ENCODE assay signal across 1 cellular context in the genomic region with DNA sequence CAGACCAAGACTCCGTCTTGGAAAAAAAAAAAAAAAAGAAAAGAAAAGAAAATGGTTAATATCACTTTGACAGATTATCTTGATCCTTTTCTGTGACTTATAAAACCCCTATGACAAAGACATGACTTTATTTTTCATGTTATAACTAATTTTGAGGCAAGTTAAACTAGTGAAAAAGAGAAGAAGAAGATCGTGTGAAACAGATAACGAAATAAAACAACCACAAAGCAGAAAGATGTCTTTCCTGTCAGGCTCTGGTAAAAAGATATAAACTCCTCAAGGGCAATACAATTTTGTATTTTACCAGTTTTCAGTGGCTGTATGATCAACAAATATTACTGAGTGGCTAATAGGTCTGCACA.
TF ChIP-seq lines count a peak whose summit lies in the region.

No MANE protein-coding gene starts in this region.

TF ChIP-seq in GM23338, 12 proteins besides CTCF, POLR2A, EP300 and RAD21:
- TF ChIP-seq, protein P1, sequence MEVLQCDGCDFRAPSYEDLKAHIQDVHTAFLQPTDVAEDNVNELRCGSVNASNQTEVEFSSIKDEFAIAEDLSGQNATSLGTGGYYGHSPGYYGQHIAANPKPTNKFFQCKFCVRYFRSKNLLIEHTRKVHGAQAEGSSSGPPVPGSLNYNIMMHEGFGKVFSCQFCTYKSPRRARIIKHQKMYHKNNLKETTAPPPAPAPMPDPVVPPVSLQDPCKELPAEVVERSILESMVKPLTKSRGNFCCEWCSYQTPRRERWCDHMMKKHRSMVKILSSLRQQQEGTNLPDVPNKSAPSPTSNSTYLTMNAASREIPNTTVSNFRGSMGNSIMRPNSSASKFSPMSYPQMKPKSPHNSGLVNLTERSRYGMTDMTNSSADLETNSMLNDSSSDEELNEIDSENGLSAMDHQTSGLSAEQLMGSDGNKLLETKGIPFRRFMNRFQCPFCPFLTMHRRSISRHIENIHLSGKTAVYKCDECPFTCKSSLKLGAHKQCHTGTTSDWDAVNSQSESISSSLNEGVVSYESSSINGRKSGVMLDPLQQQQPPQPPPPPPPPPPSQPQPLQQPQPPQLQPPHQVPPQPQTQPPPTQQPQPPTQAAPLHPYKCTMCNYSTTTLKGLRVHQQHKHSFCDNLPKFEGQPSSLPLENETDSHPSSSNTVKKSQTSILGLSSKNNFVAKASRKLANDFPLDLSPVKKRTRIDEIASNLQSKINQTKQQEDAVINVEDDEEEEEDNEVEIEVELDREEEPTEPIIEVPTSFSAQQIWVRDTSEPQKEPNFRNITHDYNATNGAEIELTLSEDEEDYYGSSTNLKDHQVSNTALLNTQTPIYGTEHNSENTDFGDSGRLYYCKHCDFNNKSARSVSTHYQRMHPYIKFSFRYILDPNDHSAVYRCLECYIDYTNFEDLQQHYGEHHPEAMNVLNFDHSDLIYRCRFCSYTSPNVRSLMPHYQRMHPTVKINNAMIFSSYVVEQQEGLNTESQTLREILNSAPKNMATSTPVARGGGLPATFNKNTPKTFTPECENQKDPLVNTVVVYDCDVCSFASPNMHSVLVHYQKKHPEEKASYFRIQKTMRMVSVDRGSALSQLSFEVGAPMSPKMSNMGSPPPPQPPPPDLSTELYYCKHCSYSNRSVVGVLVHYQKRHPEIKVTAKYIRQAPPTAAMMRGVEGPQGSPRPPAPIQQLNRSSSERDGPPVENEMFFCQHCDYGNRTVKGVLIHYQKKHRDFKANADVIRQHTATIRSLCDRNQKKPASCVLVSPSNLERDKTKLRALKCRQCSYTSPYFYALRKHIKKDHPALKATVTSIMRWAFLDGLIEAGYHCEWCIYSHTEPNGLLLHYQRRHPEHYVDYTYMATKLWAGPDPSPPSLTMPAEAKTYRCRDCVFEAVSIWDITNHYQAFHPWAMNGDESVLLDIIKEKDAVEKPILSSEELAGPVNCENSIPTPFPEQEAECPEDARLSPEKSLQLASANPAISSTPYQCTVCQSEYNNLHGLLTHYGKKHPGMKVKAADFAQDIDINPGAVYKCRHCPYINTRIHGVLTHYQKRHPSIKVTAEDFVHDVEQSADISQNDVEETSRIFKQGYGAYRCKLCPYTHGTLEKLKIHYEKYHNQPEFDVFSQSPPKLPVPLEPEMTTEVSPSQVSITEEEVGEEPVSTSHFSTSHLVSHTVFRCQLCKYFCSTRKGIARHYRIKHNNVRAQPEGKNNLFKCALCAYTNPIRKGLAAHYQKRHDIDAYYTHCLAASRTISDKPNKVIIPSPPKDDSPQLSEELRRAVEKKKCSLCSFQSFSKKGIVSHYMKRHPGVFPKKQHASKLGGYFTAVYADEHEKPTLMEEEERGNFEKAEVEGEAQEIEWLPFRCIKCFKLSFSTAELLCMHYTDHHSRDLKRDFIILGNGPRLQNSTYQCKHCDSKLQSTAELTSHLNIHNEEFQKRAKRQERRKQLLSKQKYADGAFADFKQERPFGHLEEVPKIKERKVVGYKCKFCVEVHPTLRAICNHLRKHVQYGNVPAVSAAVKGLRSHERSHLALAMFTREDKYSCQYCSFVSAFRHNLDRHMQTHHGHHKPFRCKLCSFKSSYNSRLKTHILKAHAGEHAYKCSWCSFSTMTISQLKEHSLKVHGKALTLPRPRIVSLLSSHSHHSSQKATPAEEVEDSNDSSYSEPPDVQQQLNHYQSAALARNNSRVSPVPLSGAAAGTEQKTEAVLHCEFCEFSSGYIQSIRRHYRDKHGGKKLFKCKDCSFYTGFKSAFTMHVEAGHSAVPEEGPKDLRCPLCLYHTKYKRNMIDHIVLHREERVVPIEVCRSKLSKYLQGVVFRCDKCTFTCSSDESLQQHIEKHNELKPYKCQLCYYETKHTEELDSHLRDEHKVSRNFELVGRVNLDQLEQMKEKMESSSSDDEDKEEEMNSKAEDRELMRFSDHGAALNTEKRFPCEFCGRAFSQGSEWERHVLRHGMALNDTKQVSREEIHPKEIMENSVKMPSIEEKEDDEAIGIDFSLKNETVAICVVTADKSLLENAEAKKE (CRISPR knock-in tag; IDR thresholded peaks at IDR 0.05), result no peak
- TF ChIP-seq NANOG (IDR thresholded peaks at IDR 0.05; ENCODE audit: borderline replicate concordance) (no peak), STAT1 (IDR thresholded peaks at IDR 0.05; ENCODE audit: unreplicated experiment) (no peak), POLR2AphosphoS5 (IDR thresholded peaks at IDR 0.05; ENCODE audit: low read depth) (no peak), EZH2phosphoT487 (IDR thresholded peaks at IDR 0.05; ENCODE audit: unreplicated experiment) (no peak)
TF ChIP-seq in GM23338: peak in this region for 0.
